Comparison of ENCODE assay signal across 1 cellular context in genomic region chr20:44477151-44477550, GRCh38.
TF ChIP-seq lines count a peak whose summit lies in the region.

No MANE protein-coding gene starts in this region.

TF ChIP-seq in A549, 52 proteins besides CTCF, POLR2A, EP300 and RAD21:
- TF ChIP-seq CHD2 (IDR thresholded peaks at IDR 0.05; ENCODE audit: low read length, partially characterized antibody) (no peak), JUN (IDR thresholded peaks at IDR 0.05) (no peak), MAFK (IDR thresholded peaks at IDR 0.05; ENCODE audit: partially characterized antibody) (no peak), JUNB (IDR thresholded peaks at IDR 0.05) (no peak), PBX3 (IDR thresholded peaks at IDR 0.05) (no peak), NFE2L2 (conservative IDR thresholded peaks at IDR 0.05; ENCODE audit: low read length) (no peak), REST (IDR thresholded peaks at IDR 0.05) (no peak), ZNF302 (CRISPR knock-in tag; IDR thresholded peaks at IDR 0.05) (no peak), SMC3 (IDR thresholded peaks at IDR 0.05) (no peak), KDM5A (IDR thresholded peaks at IDR 0.05) (no peak), FOXS1 (CRISPR knock-in tag; IDR thresholded peaks at IDR 0.05) (no peak), HOXA7 (CRISPR knock-in tag; IDR thresholded peaks at IDR 0.05) (no peak), ATOH8 (CRISPR knock-in tag; IDR thresholded peaks at IDR 0.05; ENCODE audit: low read depth) (no peak), USF2 (IDR thresholded peaks at IDR 0.05) (no peak)
- TF ChIP-seq, protein P1, sequence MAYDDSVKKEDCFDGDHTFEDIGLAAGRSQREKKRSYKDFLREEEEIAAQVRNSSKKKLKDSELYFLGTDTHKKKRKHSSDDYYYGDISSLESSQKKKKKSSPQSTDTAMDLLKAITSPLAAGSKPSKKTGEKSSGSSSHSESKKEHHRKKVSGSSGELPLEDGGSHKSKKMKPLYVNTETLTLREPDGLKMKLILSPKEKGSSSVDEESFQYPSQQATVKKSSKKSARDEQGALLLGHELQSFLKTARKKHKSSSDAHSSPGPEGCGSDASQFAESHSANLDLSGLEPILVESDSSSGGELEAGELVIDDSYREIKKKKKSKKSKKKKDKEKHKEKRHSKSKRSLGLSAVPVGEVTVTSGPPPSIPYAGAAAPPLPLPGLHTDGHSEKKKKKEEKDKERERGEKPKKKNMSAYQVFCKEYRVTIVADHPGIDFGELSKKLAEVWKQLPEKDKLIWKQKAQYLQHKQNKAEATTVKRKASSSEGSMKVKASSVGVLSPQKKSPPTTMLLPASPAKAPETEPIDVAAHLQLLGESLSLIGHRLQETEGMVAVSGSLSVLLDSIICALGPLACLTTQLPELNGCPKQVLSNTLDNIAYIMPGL (CRISPR knock-in tag; IDR thresholded peaks at IDR 0.05; ENCODE audit: borderline replicate concordance), result no peak
TF ChIP-seq in A549: peak in this region for 0.
